8 cellular contexts compared by ENCODE assay signal in genomic region chr19:46840157-46840942, GRCh38. TPM values are rescaled to one million over a fixed set of nuclear protein-coding genes. Genes with fewer than 3 reads are reported as not detected.
DNase-seq lines count a peak whose midpoint lies in the region; ATAC-seq, FAIRE-seq and TF ChIP-seq lines count a peak whose summit lies in the region.

No MANE protein-coding gene starts in this region.

- H3K4me2 ChIP-seq in K562 (ENCODE audit: insufficient read depth, low read length): no peak overlapping the region

- peak; percentile 68 for DNase-seq in G401 (ENCODE audit: low spot score)
- DNase-seq in NAMALWA (ENCODE audit: low spot score): peak; percentile 82
- peak; percentile 29 for DNase-seq in T follicular helper cell (ENCODE audit: low read depth)
- peak; percentile 60 to 78 (median 66) for DNase-seq in K562 (ENCODE audit: extremely low read depth in 1 of 4, low spot score in 3 of 4)
- DNase-seq in inferior parietal cortex (ENCODE audit: extremely low spot score): peak; percentile 63
- peak; percentile 37 to 41 for DNase-seq in stimulated activated CD4-positive, alpha-beta T cell treated with anti-CD3 and anti-CD28 coated beads, Interleukin-1b, Interleukin-23, amount 100 ng/mL, for 4 hours (ENCODE audit: low read depth in 2 of 2)

- POLR2A ChIA-PET in K562 (lab: Yijun Ruan, JAX): interaction anchor here (0.5 to 1.6 kb wide), 10 partner anchors 8 to 291 kb away, joined by 3 to 7 read pairs (median 4); partner anchors contain the start of gene SLC1A5

- no peak overlapping the region for H2AFZ ChIP-seq in K562 (ENCODE audit: low read depth, low read length)

- FAIRE-seq in K562 (lab: Jason Lieb, UNC): peak; percentile 81

- 29% methylated on average over 17 of the region's 19 CpGs for WGBS in K562 (ENCODE audit: insufficient coverage, low coverage, missing lambda C conversion rate)

- H3K9me1 ChIP-seq in K562 (ENCODE audit: control insufficient read depth, insufficient read depth, low read length): peaks cover 3% of the 10 kb centered on the region

- in situ Hi-C loops in G401 (cut with HindIII; ENCODE audit: low sequenced_read_pairs) (no loop called here), K562 (cut with MboI) (loop anchor here (5.0 kb wide), 1 partner anchor 73 kb away; no protein-coding TSS in a partner anchor)

- no peak overlapping the region for H3K27ac ChIP-seq in K562 (ENCODE audit: extremely low read depth, low read depth, low read length)

- H3K4me1 ChIP-seq in K562 (replicated peaks in 1 of 2; ENCODE audit: control insufficient read depth in 2 of 2, insufficient read depth in 2 of 2, low read length in 2 of 2): peaks cover 34 to 37% of the 10 kb centered on the region in 2 experiments

- peak; percentile 74 to 75 for TF ChIP-seq RAD21 in K562 (CRISPR knock-in tag; conservative IDR thresholded peaks at IDR 0.05 in 1 of 2, IDR thresholded peaks at IDR 0.05 in 1 of 2)

- no peak overlapping the region for H3K4me3 ChIP-seq in K562

- no peak for TF ChIP-seq EP300 in K562 (IDR thresholded peaks at IDR 0.05; ENCODE audit: low read length)

- H3K36me3 ChIP-seq in K562 (ENCODE audit: control insufficient read depth, insufficient read depth, low read length): peaks cover 69% of the 10 kb centered on the region

- no TSS peak for BruUV-seq in K562 (replicated peaks; lab: Mats Ljungman, UMichigan)

- CTCF ChIA-PET in K562 (lab: Yijun Ruan, JAX; ENCODE audit: low intra/inter-chr PET ratio): interaction anchor here (0.6 to 2.8 kb wide), 8 partner anchors 14 to 136 kb away, joined by 3 to 42 read pairs (median 4); no protein-coding TSS in a partner anchor

- H3K9ac ChIP-seq in K562 (ENCODE audit: insufficient read depth in 1 of 2, low read depth in 2 of 2, low read length in 2 of 2): no peak overlapping the region

- peaks cover 21% of the 10 kb centered on the region for H3K79me2 ChIP-seq in K562 (ENCODE audit: control insufficient read depth, insufficient read depth, low read length)

- H3K9me3 ChIP-seq in K562 (replicated peaks; ENCODE audit: control insufficient read depth, insufficient read depth, low read depth, low read length): no peaks in the 10 kb centered on the region

- peak; percentile 86 to 92 (median 86) for TF ChIP-seq CTCF in K562 (IDR thresholded peaks at IDR 0.05 in 2 of 3, conservative IDR thresholded peaks at IDR 0.05 in 1 of 3; ENCODE audit: insufficient read depth in 2 of 3, low read depth in 1 of 3, low read length in 3 of 3)

- 0 out of 2 replicates have a peak, but pooled peaks cover 4% of the 10 kb centered on the region for H4K20me1 ChIP-seq in K562 (replicated peaks; ENCODE audit: control insufficient read depth, insufficient read depth, low read length)

- ATAC-seq in K562 (peak; percentile 71), HG03280 (IDR thresholded peaks at IDR 0.05; ENCODE audit: unreplicated experiment) (no peak), GM18861 (IDR thresholded peaks at IDR 0.05; ENCODE audit: unreplicated experiment) (no peak)

- H3K27me3 ChIP-seq in K562 (ENCODE audit: control insufficient read depth in 2 of 2, insufficient read depth in 2 of 2, low read length in 2 of 2): no peaks in the 10 kb centered on the region

- intact Hi-C loops in K562 (cut with micrococcal nuclease): loop anchor here (1.0 kb wide), 1 partner anchor 83 kb away; no protein-coding TSS in a partner anchor

- TF ChIP-seq POLR2A in K562 (conservative IDR thresholded peaks at IDR 0.05): no peak

TF ChIP-seq in K562, 482 proteins besides CTCF, POLR2A, EP300 and RAD21 (continues in another document):
- TF ChIP-seq ZBTB26 (CRISPR knock-in tag; IDR thresholded peaks at IDR 0.05) (no peak), SMAD4 (CRISPR knock-in tag; conservative IDR thresholded peaks at IDR 0.05) (peak; percentile 68), RB1 (IDR thresholded peaks at IDR 0.05; ENCODE audit: low read depth) (peak; percentile 26; the same call in 1 of the 2 replicates)

RNA-seq across cellular contexts. Expression of gene AP2S1, which starts 10.3 kb away (rescaled TPM):
- 227 and 256 TPM in 2 replicates for total RNA-seq in G401 (2014; rRNA removed; shearing (Covaris generic))
- total RNA-seq in K562 (2011; cell fraction: chromatin; rRNA removed; ENCODE audit: low replicate concordance): 19.6 and 27.0 TPM in 2 replicates
- total RNA-seq in K562 (2011; cell fraction: nucleolus; rRNA removed): 40.3 and 42.5 TPM in 2 replicates
- 31.1 and 45.0 TPM in 2 replicates for total RNA-seq in K562 (2011; cell fraction: nucleoplasm; rRNA removed)
- total RNA-seq in K562 (2014; rRNA removed) (294 and 338 TPM in 2 replicates), K562 (2014; rRNA removed; fragmentation: Illumina TruSeq; extraction: Trizol) (95.3 and 97.5 TPM in 2 replicates), K562 (2015; rRNA removed; fragmentation: Illumina TruSeq; extraction: Trizol) (131 and 143 TPM in 2 replicates), K562 (2021) (254 and 263 TPM in 2 replicates)
- polyA plus RNA-seq in K562 (2011; rRNA removed) (136 and 171 TPM in 2 replicates), K562 (2014; fragmentation: Illumina TruSeq; extraction: Trizol) (118 and 172 TPM in 2 replicates), K562 (2014; fragmentation: Nextera tagmentation; extraction: Ambion mirVana) (10 to 100 TPM; 32.4 to 72.0 TPM), K562 (2014; rRNA removed) (196 and 212 TPM in 2 replicates)
- 201 and 310 TPM in 2 replicates for polyA plus RNA-seq in K562 (2011; cell fraction: cytosol; rRNA removed)
- polyA plus RNA-seq in K562 (2011; cell fraction: nucleus; rRNA removed): 91.4 and 98.6 TPM in 2 replicates
- 190 and 267 TPM in 2 replicates for polyA plus RNA-seq in K562 (2012)
- polyA minus RNA-seq in K562 (2011; rRNA and poly(A)+ RNA removed): 57.4 and 64.7 TPM in 2 replicates
- 73.8 and 86.9 TPM in 2 replicates for polyA minus RNA-seq in K562 (2011; cell fraction: cytosol; rRNA and poly(A)+ RNA removed)
- 14.7 and 22.1 TPM in 2 replicates for polyA minus RNA-seq in K562 (2011; cell fraction: nucleus; rRNA and poly(A)+ RNA removed)

RNA-seq across cellular contexts. Expression of gene ARHGAP35, which starts 20.4 kb away (rescaled TPM):
- 11.6 and 14.2 TPM in 2 replicates for total RNA-seq in G401 (2014; rRNA removed; shearing (Covaris generic))
- 56.5 and 65.8 TPM in 2 replicates for total RNA-seq in K562 (2011; cell fraction: chromatin; rRNA removed; ENCODE audit: low replicate concordance)
- 33.2 and 33.8 TPM in 2 replicates for total RNA-seq in K562 (2011; cell fraction: nucleolus; rRNA removed)
- 42.5 and 45.8 TPM in 2 replicates for total RNA-seq in K562 (2011; cell fraction: nucleoplasm; rRNA removed)
- total RNA-seq in K562 (2014; rRNA removed) (10.2 and 13.8 TPM in 2 replicates), K562 (2014; rRNA removed; fragmentation: Illumina TruSeq; extraction: Trizol) (13.9 TPM in 2 replicates), K562 (2015; rRNA removed; fragmentation: Illumina TruSeq; extraction: Trizol) (16.0 and 16.2 TPM in 2 replicates), K562 (2021) (24.5 and 26.4 TPM in 2 replicates)
- polyA plus RNA-seq in K562 (2011; rRNA removed) (9.8 and 10.2 TPM in 2 replicates), K562 (2014; fragmentation: Illumina TruSeq; extraction: Trizol) (15.7 and 18.6 TPM in 2 replicates), K562 (2014; fragmentation: Nextera tagmentation; extraction: Ambion mirVana) (1 to 10 TPM in 1 of 2 experiments, under 1 TPM in 1; 0.27 to 1.1 TPM), K562 (2014; rRNA removed) (7.6 and 9.4 TPM in 2 replicates)
- 7.1 and 11.1 TPM in 2 replicates for polyA plus RNA-seq in K562 (2011; cell fraction: cytosol; rRNA removed)
- 10.6 and 12.9 TPM in 2 replicates for polyA plus RNA-seq in K562 (2011; cell fraction: nucleus; rRNA removed)
- 16.8 and 21.4 TPM in 2 replicates for polyA plus RNA-seq in K562 (2012)
- polyA minus RNA-seq in K562 (2011; rRNA and poly(A)+ RNA removed): 26.2 and 28.7 TPM in 2 replicates
- polyA minus RNA-seq in K562 (2011; cell fraction: cytosol; rRNA and poly(A)+ RNA removed): 16.0 and 16.7 TPM in 2 replicates
- 16.4 and 22.9 TPM in 2 replicates for polyA minus RNA-seq in K562 (2011; cell fraction: nucleus; rRNA and poly(A)+ RNA removed)

RNA-seq across cellular contexts. Expression of gene SLC1A5, which starts 52.0 kb away (rescaled TPM):
- 153 and 159 TPM in 2 replicates for total RNA-seq in G401 (2014; rRNA removed; shearing (Covaris generic))
- 143 and 394 TPM in 2 replicates for total RNA-seq in K562 (2011; cell fraction: chromatin; rRNA removed; ENCODE audit: low replicate concordance)
- 510 and 601 TPM in 2 replicates for total RNA-seq in K562 (2011; cell fraction: nucleolus; rRNA removed)
- total RNA-seq in K562 (2011; cell fraction: nucleoplasm; rRNA removed): 377 and 409 TPM in 2 replicates
- total RNA-seq in K562 (2014; rRNA removed) (257 and 266 TPM in 2 replicates), K562 (2014; rRNA removed; fragmentation: Illumina TruSeq; extraction: Trizol) (77.5 and 94.9 TPM in 2 replicates), K562 (2015; rRNA removed; fragmentation: Illumina TruSeq; extraction: Trizol) (113 and 122 TPM in 2 replicates), K562 (2021) (398 and 417 TPM in 2 replicates)
- polyA plus RNA-seq in K562 (2011; rRNA removed) (134 and 227 TPM in 2 replicates), K562 (2014; fragmentation: Illumina TruSeq; extraction: Trizol) (250 and 336 TPM in 2 replicates), K562 (2014; fragmentation: Nextera tagmentation; extraction: Ambion mirVana) (10 to 100 TPM; 31.2 to 42.0 TPM), K562 (2014; rRNA removed) (169 and 256 TPM in 2 replicates)
- polyA plus RNA-seq in K562 (2011; cell fraction: cytosol; rRNA removed): 233 and 332 TPM in 2 replicates
- polyA plus RNA-seq in K562 (2011; cell fraction: nucleus; rRNA removed): 141 and 179 TPM in 2 replicates
- 221 and 421 TPM in 2 replicates for polyA plus RNA-seq in K562 (2012)
- 150 and 164 TPM in 2 replicates for polyA minus RNA-seq in K562 (2011; rRNA and poly(A)+ RNA removed)
- polyA minus RNA-seq in K562 (2011; cell fraction: cytosol; rRNA and poly(A)+ RNA removed): 145 and 162 TPM in 2 replicates
- polyA minus RNA-seq in K562 (2011; cell fraction: nucleus; rRNA and poly(A)+ RNA removed): 58.6 and 64.8 TPM in 2 replicates

Comparison
In these comparisons a context has a peak if more than half of its experiments do, and no peak if none do; other contexts are left out.
1. DNase-seq: peak in every context shown above with its lines; median percentile 82 in NAMALWA; 68 in G401; 66 in K562; 63 in inferior parietal cortex; 39 in stimulated activated CD4-positive, alpha-beta T cell treated with anti-CD3 and anti-CD28 coated beads, Interleukin-1b, Interleukin-23, amount 100 ng/mL, for 4 hours; 29 in T follicular helper cell.